Comparison of ENCODE assay signal across 1 cellular context in genomic region chr16:23852794-23853562, GRCh38.
A peak's percentile ranks its signal among the peaks of the same experiment; 100 is the strongest.
TF ChIP-seq lines count a peak whose summit lies in the region.

No MANE protein-coding gene starts in this region.

TF ChIP-seq in GM12878, 131 proteins besides CTCF, POLR2A, EP300 and RAD21:
- TF ChIP-seq JUNB (IDR thresholded peaks at IDR 0.05) (peak; percentile 88), IRF4 (IDR thresholded peaks at IDR 0.05; ENCODE audit: low read depth, low read length) (peak; percentile 82), ETV6 (conservative IDR thresholded peaks at IDR 0.05 in 1 of 2, IDR thresholded peaks at IDR 0.05 in 1 of 2; ENCODE audit: borderline replicate concordance in 1 of 2, low read depth in 1 of 2) (peak in 1 of 2 experiments; percentile 100; a peak in 2 of 4 replicates), EGR1 (IDR thresholded peaks at IDR 0.05; ENCODE audit: borderline replicate concordance in 1 of 2, low read depth in 2 of 2, low read length in 2 of 2) (peak in 1 of 2 experiments; percentile 82; a peak in 2 of 3 replicates), RUNX3 (IDR thresholded peaks at IDR 0.05; ENCODE audit: low read length) (no peak; the same call in 1 of the 2 replicates), ATF2 (IDR thresholded peaks at IDR 0.05; ENCODE audit: low read length) (peak; percentile 37), EED (IDR thresholded peaks at IDR 0.05; ENCODE audit: low read depth) (peak; percentile 91), SMARCA5 (IDR thresholded peaks at IDR 0.05) (no peak), MYB (IDR thresholded peaks at IDR 0.05; ENCODE audit: borderline replicate concordance, low read depth, low read length) (no peak), CEBPB (IDR thresholded peaks at IDR 0.05; ENCODE audit: borderline replicate concordance in 1 of 2, low read depth in 2 of 2, low read length in 2 of 2) (0 out of 4 replicates have a peak, but pooled peaks of 1 of the 2 experiments have one; percentile 26), NFIC (IDR thresholded peaks at IDR 0.05; ENCODE audit: low read depth, low read length) (peak; percentile 83), CREM (IDR thresholded peaks at IDR 0.05; ENCODE audit: low read depth) (peak; percentile 49; the same call in 1 of the 2 replicates), SPI1 (IDR thresholded peaks at IDR 0.05; ENCODE audit: borderline replicate concordance, insufficient read depth, low read depth, low read length) (peak; percentile 73), SUZ12 (IDR thresholded peaks at IDR 0.05; ENCODE audit: unreplicated experiment) (no peak), TCF12 (IDR thresholded peaks at IDR 0.05; ENCODE audit: low read depth, low read length) (peak; percentile 50; the same call in 1 of the 2 replicates), RCOR1 (conservative IDR thresholded peaks at IDR 0.05; ENCODE audit: low read depth, low read length) (no peak), IKZF1 (conservative IDR thresholded peaks at IDR 0.05) (peak; percentile 82), PKNOX1 (IDR thresholded peaks at IDR 0.05) (no peak), SRF (IDR thresholded peaks at IDR 0.05; ENCODE audit: low read depth in 2 of 2, low read length in 2 of 2) (0 out of 4 replicates have a peak, but pooled peaks of 1 of the 2 experiments have one; percentile 32), IKZF2 (IDR thresholded peaks at IDR 0.05) (peak; percentile 70 to 78), RELB (IDR thresholded peaks at IDR 0.05; ENCODE audit: low read depth) (peak; percentile 36; the same call in 1 of the 2 replicates), POU2F2 (IDR thresholded peaks at IDR 0.05; ENCODE audit: borderline replicate concordance, low read depth, low read length) (0 out of 3 replicates have a peak, but pooled peaks have one; percentile 23)
